ENCODE assay signal across 15 cellular contexts in the genomic region with DNA sequence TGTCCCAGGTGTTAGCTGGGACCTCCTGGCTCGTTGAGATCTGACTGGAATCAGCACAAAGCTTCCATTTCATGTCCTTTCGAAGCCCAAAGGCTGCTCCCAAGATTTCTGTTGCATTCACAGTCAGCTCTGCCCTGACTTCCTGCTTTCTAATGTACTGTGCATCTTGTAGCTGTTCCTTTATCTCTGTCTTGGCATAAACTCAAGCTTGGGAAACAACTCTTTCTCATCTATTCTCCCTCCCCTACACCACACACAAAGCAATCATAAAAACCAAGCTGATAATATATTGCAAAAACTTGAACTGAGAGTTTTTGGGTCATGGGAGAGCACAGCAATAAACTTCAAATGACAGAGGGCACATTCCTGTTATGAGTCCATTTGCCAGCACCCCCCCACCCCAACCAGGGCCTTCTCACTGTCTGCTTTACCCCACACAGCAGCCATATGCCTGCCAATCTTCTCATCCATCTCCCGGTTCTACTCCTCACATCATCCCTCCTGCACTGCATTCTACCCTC.
A peak's percentile ranks its signal among the peaks of the same experiment; 100 is the strongest.
DNase-seq lines count a peak whose midpoint lies in the region; ATAC-seq and TF ChIP-seq lines count a peak whose summit lies in the region.
"Had no signal": no experiment of that assay in that cellular context is flagged by ENCODE, and none has a peak within 500 bp of the region (broad histone marks: within the 10 kb centered on the region; RNA-seq: fewer than 3 reads in every experiment).

No MANE protein-coding gene starts in this region.

- peak overlapping the region; percentile 20 for H3K4me2 ChIP-seq in osteoblast (ENCODE audit: insufficient read depth, low read length)
- H3K4me2 ChIP-seq: BLaER1 had no signal

- no peaks in the 10 kb centered on the region for H3K9me3 ChIP-seq in osteoblast (ENCODE audit: low read depth, low read length)
- H3K9me3 ChIP-seq: BLaER1, neutrophil had no signal

- H4K20me1 ChIP-seq in osteoblast (ENCODE audit: insufficient read depth, low read length) = no peaks in the 10 kb centered on the region
- H4K20me1 ChIP-seq: BLaER1 had no signal

- no peaks in the 10 kb centered on the region for H3K79me2 ChIP-seq in osteoblast (ENCODE audit: insufficient read depth, low read length)

- no peaks in the 10 kb centered on the region for H3K27me3 ChIP-seq in osteoblast (ENCODE audit: insufficient read depth, low read length)
- H3K27me3 ChIP-seq: BLaER1, neutrophil had no signal

- H3K36me3 ChIP-seq in osteoblast (ENCODE audit: insufficient read depth, low read length) = no peaks in the 10 kb centered on the region
- H3K36me3 ChIP-seq: BLaER1, neutrophil had no signal

- DNase-seq in EH (ENCODE audit: low read depth) = peak; percentile 91
- DNase-seq in RPMI7951 (ENCODE audit: low read depth) = peak; percentile 41
- DNase-seq in fibroblast of mammary gland (ENCODE audit: low read depth) = peak; percentile 72
- peak; percentile 73 for DNase-seq in osteoblast (ENCODE audit: insufficient read length, low spot score, missing footprints)
- DNase-seq in effector CD8-positive, alpha-beta T cell (lab: John Stamatoyannopoulos, UW) = no peak
- DNase-seq: activated CD4-positive, alpha-beta memory T cell treated with anti-CD3 and anti-CD28 coated beads for 36 hours; activated gamma-delta T cell; left cardiac atrium; NCI-H2081 treated with DMSO at 0.1 percent for 48 hours had no signal

- no peak overlapping the region for H3K27ac ChIP-seq in osteoblast (ENCODE audit: low read depth, low read length)
- H3K27ac ChIP-seq: BLaER1, neutrophil had no signal

- no peak for TF ChIP-seq CTCF in fibroblast of mammary gland (conservative IDR thresholded peaks at IDR 0.05; ENCODE audit: control insufficient read depth, insufficient read depth, low read depth, low read length)
- no peak for TF ChIP-seq CTCF in osteoblast (IDR thresholded peaks at IDR 0.05; ENCODE audit: extremely low read depth, low read depth, low read length)

- peak overlapping the region; percentile 66 for H2AFZ ChIP-seq in osteoblast (ENCODE audit: low read length)

- ATAC-seq in GM21619 (IDR thresholded peaks at IDR 0.05; ENCODE audit: unreplicated experiment) (no peak), GM21381 (IDR thresholded peaks at IDR 0.05; ENCODE audit: unreplicated experiment) (no peak), HG03520 (IDR thresholded peaks at IDR 0.05; ENCODE audit: unreplicated experiment) (no peak)
- ATAC-seq: stimulated activated memory B cell treated with anti-CD40 and anti-IgM and Interleukin-4, amounts not matched to agents 10 μg/mL and 1 μg/mL and 100 μg/mL, for 72 hours had no signal

- H3K4me1 ChIP-seq in osteoblast (ENCODE audit: insufficient read depth, low read length) = peaks cover 34% of the 10 kb centered on the region

- H3K4me3 ChIP-seq in fibroblast of mammary gland (ENCODE audit: control insufficient read depth, low read depth, low read length) (no peak overlapping the region), osteoblast (ENCODE audit: insufficient read depth, low read length) (no peak overlapping the region)
- H3K4me3 ChIP-seq: BLaER1 had no signal
